In the genomic region with DNA sequence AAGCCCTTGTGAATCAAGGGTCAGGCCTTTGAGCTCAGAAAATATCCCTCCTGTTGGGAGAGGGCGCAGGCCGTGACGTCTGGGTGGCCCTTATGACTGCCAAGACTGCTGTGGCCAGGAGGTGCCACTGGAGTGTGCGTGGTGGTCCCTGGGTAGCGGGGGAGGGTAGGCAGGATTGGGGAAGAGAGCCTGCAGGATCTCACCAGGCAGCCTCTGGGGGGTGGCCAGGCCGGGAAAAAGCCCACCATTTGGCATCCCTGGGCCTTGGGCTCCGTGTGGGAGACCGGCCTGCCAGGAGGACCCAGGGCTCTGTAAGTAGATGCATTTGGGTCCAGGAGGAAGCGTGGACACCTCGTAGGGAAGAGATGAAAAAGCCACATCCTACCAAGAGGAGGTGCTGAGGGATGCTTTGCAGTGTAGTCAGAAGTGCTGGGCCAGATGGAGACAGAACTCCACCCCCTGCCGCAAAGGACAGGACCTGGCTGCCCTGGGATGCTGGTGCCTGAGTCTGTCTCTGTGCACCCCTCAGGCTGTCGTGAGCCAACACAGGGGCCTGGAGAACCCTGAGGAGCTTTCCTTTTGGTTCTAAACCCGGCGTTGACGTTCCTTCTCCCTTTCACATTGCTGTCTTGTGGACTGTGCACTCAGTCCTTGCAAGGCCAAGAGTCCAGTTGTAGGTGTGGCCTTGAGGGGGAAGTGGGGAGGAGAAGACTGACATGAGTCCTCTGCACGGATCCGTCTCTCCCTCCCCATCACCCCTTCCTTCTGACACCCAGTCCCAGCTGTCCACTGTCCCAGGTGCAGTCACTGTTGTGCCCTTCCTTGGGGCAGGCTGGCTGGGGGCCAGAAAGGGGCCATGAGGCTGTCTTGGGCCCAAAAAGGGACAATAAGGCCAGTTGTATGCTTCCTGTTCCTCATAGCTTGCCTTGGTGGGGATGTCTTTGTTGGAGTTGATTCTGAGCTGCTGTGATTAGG, we compare ENCODE assay signal across 1 cellular context.
TF ChIP-seq lines count a peak whose summit lies in the region.

No MANE protein-coding gene starts in this region.

TF ChIP-seq in H1, 55 proteins besides CTCF, POLR2A, EP300 and RAD21:
- no peak for TF ChIP-seq CEBPB (IDR thresholded peaks at IDR 0.05; ENCODE audit: low read depth, low read length)
- TF ChIP-seq HDAC2 (IDR thresholded peaks at IDR 0.05; ENCODE audit: borderline replicate concordance in 1 of 2, low read depth in 2 of 2, low read length in 2 of 2), result no peak
- no peak for TF ChIP-seq KDM4A (IDR thresholded peaks at IDR 0.05; ENCODE audit: low read depth, low read length, severe bottlenecking)
- no peak for TF ChIP-seq YY1 (IDR thresholded peaks at IDR 0.05; ENCODE audit: low read depth, low read length)
- TF ChIP-seq MAX (IDR thresholded peaks at IDR 0.05), result no peak
- no peak for TF ChIP-seq EZH2 (IDR thresholded peaks at IDR 0.05; ENCODE audit: low read depth, low read length, severe bottlenecking)
- TF ChIP-seq TBP (IDR thresholded peaks at IDR 0.05; ENCODE audit: low read depth, low read length), result no peak
- no peak for TF ChIP-seq SP2 (IDR thresholded peaks at IDR 0.05; ENCODE audit: low read length)
- TF ChIP-seq KDM5A (IDR thresholded peaks at IDR 0.05; ENCODE audit: low read length), result no peak
- TF ChIP-seq EGR1 (IDR thresholded peaks at IDR 0.05; ENCODE audit: borderline replicate concordance, low read depth, low read length), result no peak
- TF ChIP-seq HDAC6 (IDR thresholded peaks at IDR 0.05; ENCODE audit: low read depth, low read length), result no peak
- no peak for TF ChIP-seq SRF (IDR thresholded peaks at IDR 0.05; ENCODE audit: low read depth, low read length)
- TF ChIP-seq, protein P1, sequence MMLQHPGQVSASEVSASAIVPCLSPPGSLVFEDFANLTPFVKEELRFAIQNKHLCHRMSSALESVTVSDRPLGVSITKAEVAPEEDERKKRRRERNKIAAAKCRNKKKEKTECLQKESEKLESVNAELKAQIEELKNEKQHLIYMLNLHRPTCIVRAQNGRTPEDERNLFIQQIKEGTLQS (IDR thresholded peaks at IDR 0.05; ENCODE audit: insufficient read depth, low read depth, low read length), result no peak
- TF ChIP-seq JUND (IDR thresholded peaks at IDR 0.05; ENCODE audit: low read length), result no peak
- no peak for TF ChIP-seq CBX5 (IDR thresholded peaks at IDR 0.05; ENCODE audit: low read depth, low read length)
- no peak for TF ChIP-seq NRF1 (IDR thresholded peaks at IDR 0.05; ENCODE audit: low read depth, low read length)
